Comparison of ENCODE assay signal across 1 cellular context in the genomic region with DNA sequence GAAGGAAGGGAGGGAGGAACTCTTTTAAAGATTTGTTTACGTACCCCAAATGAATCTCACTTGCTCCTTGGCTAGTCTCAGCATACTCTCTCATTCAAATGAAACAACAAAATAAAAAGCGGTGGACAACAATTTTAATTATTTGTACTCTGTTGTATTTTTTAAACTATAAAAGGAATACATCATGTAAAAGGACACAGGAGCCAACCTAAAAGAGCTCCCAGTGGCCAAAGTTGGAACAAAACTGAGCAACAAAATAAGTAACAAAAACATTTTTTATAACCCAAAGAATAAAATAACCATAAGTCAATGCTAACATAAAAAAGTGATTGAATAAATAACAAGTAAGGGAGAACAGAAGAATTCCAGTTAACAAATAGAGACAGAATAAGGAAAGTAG.
TF ChIP-seq lines count a peak whose summit lies in the region.

No MANE protein-coding gene starts in this region.

TF ChIP-seq in HepG2, 621 proteins besides CTCF, POLR2A, EP300 and RAD21:
- TF ChIP-seq, protein P1, sequence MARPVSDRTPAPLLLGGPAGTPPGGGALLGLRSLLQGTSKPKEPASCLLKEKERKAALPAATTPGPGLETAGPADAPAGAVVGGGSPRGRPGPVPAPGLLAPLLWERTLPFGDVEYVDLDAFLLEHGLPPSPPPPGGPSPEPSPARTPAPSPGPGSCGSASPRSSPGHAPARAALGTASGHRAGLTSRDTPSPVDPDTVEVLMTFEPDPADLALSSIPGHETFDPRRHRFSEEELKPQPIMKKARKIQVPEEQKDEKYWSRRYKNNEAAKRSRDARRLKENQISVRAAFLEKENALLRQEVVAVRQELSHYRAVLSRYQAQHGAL (CRISPR knock-in tag; IDR thresholded peaks at IDR 0.05; ENCODE audit: not compliant biosample characterization) = no peak
- TF ChIP-seq, protein P2, sequence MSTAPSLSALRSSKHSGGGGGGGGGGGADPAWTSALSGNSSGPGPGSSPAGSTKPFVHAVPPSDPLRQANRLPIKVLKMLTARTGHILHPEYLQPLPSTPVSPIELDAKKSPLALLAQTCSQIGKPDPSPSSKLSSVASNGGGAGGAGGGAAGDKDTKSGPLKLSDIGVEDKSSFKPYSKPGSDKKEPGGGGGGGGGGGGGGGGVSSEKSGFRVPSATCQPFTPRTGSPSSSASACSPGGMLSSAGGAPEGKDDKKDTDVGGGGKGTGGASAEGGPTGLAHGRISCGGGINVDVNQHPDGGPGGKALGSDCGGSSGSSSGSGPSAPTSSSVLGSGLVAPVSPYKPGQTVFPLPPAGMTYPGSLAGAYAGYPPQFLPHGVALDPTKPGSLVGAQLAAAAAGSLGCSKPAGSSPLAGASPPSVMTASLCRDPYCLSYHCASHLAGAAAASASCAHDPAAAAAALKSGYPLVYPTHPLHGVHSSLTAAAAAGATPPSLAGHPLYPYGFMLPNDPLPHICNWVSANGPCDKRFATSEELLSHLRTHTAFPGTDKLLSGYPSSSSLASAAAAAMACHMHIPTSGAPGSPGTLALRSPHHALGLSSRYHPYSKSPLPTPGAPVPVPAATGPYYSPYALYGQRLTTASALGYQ (CRISPR knock-in tag; IDR thresholded peaks at IDR 0.05) = no peak
- TF ChIP-seq MYNN (CRISPR knock-in tag; IDR thresholded peaks at IDR 0.05; ENCODE audit: low read depth) = no peak
- TF ChIP-seq HNRNPK (IDR thresholded peaks at IDR 0.05; ENCODE audit: low read depth, low read length, poor library complexity, severe bottlenecking) = peak; percentile 68
- TF ChIP-seq NFATC3 (CRISPR knock-in tag; IDR thresholded peaks at IDR 0.05) = no peak
- TF ChIP-seq SP1 (IDR thresholded peaks at IDR 0.05) = no peak
- TF ChIP-seq SP1 (CRISPR knock-in tag; IDR thresholded peaks at IDR 0.05) = no peak
TF ChIP-seq in HepG2: peak in this region for 1.
